1 cellular context compared by ENCODE assay signal in the genomic region with DNA sequence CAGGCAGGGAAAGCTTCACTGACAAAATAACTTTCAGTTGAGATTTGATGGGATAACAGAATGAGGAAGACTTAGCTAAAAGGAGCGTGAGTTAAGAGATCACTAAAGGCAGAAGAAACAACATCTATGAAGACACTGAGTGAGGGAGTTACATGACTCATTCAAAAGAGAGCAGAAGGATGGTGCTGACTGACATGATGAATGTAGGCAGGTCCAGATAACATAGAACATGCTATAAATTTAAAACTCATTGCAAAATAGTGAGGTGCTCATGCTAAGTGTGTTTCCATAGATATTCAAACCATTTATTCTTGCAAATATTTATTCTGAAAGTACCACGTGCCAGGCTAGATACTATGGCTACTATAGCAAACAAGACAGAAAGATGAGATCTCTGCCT.
TF ChIP-seq lines count a peak whose summit lies in the region.

No MANE protein-coding gene starts in this region.

TF ChIP-seq in SK-N-SH treated with all-trans-retinoic acid at 6 μM for 48 hours, 23 proteins besides CTCF, POLR2A, EP300 and RAD21 (continued from another document):
- TF ChIP-seq, protein P1, sequence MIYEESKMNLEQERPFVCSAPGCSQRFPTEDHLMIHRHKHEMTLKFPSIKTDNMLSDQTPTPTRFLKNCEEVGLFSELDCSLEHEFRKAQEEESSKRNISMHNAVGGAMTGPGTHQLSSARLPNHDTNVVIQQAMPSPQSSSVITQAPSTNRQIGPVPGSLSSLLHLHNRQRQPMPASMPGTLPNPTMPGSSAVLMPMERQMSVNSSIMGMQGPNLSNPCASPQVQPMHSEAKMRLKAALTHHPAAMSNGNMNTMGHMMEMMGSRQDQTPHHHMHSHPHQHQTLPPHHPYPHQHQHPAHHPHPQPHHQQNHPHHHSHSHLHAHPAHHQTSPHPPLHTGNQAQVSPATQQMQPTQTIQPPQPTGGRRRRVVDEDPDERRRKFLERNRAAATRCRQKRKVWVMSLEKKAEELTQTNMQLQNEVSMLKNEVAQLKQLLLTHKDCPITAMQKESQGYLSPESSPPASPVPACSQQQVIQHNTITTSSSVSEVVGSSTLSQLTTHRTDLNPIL (CRISPR knock-in tag; IDR thresholded peaks at IDR 0.05; ENCODE audit: low read depth): no peak
- no peak for TF ChIP-seq ZFP3 (CRISPR knock-in tag; IDR thresholded peaks at IDR 0.05)
- no peak for TF ChIP-seq ZNF565 (CRISPR knock-in tag; conservative IDR thresholded peaks at IDR 0.05; ENCODE audit: low read depth)
- TF ChIP-seq, protein P2, sequence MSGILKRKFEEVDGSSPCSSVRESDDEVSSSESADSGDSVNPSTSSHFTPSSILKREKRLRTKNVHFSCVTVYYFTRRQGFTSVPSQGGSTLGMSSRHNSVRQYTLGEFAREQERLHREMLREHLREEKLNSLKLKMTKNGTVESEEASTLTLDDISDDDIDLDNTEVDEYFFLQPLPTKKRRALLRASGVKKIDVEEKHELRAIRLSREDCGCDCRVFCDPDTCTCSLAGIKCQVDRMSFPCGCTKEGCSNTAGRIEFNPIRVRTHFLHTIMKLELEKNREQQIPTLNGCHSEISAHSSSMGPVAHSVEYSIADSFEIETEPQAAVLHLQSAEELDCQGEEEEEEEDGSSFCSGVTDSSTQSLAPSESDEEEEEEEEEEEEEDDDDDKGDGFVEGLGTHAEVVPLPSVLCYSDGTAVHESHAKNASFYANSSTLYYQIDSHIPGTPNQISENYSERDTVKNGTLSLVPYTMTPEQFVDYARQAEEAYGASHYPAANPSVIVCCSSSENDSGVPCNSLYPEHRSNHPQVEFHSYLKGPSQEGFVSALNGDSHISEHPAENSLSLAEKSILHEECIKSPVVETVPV (CRISPR knock-in tag; IDR thresholded peaks at IDR 0.05): no peak
- TF ChIP-seq PATZ1 (CRISPR knock-in tag; IDR thresholded peaks at IDR 0.05; ENCODE audit: borderline replicate concordance): no peak
